8 cellular contexts compared by ENCODE assay signal in the genomic region with DNA sequence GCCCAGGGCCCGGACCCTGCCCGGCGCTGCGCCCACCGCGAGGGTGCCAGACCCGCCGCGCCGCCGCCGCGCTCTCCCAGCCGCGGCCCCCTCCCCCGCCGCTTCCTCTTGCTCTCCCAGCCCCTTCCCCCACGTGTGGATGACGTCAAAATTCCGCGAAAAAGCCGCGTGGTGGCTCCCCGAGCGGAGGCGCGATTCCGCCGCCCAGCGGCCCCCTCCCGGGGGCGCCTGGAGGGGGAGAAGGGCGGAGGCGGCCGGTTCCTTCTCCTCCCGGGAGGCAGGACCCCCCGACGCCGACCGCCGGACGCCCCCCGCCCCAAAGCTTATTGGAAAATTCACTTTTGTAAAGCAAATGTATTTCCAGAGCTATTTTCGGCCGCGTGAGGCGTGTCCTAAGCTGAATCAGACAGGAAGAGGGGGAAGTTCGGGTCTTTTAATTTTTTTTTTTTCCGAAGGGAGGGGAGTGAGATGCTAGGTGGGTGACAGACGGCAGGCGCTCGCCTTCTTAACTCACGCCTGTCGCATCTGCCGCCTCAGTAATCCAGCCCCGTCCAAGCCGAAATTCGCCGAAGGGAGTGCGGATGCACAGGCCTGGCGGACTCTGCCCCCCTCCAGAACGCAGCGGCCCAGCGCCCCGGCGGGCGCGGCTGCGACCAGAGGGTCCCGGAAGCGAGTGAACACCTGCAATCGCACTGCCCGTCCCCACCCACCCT. TPM values are rescaled to one million over a fixed set of nuclear protein-coding genes. Genes with fewer than 3 reads are reported as not detected.
A peak's percentile ranks its signal among the peaks of the same experiment; 100 is the strongest.
DNase-seq lines count a peak whose midpoint lies in the region; ATAC-seq, FAIRE-seq and TF ChIP-seq lines count a peak whose summit lies in the region.

No MANE protein-coding gene starts in this region.

- H3K27me3 ChIP-seq in astrocyte (ENCODE audit: insufficient read depth, low read length) = peaks cover 68% of the 10 kb centered on the region

- TF ChIP-seq CTCF in astrocyte (IDR thresholded peaks at IDR 0.05; ENCODE audit: insufficient read depth, low read depth, low read length) = no peak

- peaks cover 19% of the 10 kb centered on the region for H3K4me1 Mint-ChIP-seq in astrocyte (ENCODE audit: low read depth, unreplicated experiment)

- peak overlapping the region; percentile 51 for H3K4me3 ChIP-seq in astrocyte (ENCODE audit: insufficient read depth, low read depth, low read length)
- peak overlapping the region; percentile 26 to 76 (median 59) for H3K4me3 ChIP-seq in skin epidermis

- H3K4me1 ChIP-seq in astrocyte (ENCODE audit: insufficient read depth, low read length) = peaks cover 15% of the 10 kb centered on the region

- no peaks in the 10 kb centered on the region for H3K9me3 Mint-ChIP-seq in astrocyte (ENCODE audit: unreplicated experiment)

- H3K4me2 ChIP-seq in astrocyte (ENCODE audit: low read length) = peak overlapping the region; percentile 82

- ATAC-seq in HG03066 (IDR thresholded peaks at IDR 0.05; ENCODE audit: low read depth, unreplicated experiment) (peak; percentile 22), GM18867 (IDR thresholded peaks at IDR 0.05; ENCODE audit: unreplicated experiment) (no peak), HG03521 (IDR thresholded peaks at IDR 0.05; ENCODE audit: unreplicated experiment) (no peak)

- H3K9ac ChIP-seq in astrocyte (ENCODE audit: low read length) = peak overlapping the region; percentile 38

- no peak for FAIRE-seq in astrocyte (lab: Jason Lieb, UNC)

- no peaks in the 10 kb centered on the region for H3K79me2 ChIP-seq in astrocyte (ENCODE audit: insufficient read depth, low read length)

- H3K36me3 Mint-ChIP-seq in astrocyte (ENCODE audit: low read depth, unreplicated experiment) = no peaks in the 10 kb centered on the region

- H3K27me3 Mint-ChIP-seq in astrocyte (ENCODE audit: low read depth, unreplicated experiment) = no peaks in the 10 kb centered on the region

- peaks cover 4% of the 10 kb centered on the region for H3K9me3 ChIP-seq in astrocyte (ENCODE audit: insufficient read depth, low read depth, low read length)

- DNase-seq in Daoy (ENCODE audit: low read depth) (peak; percentile 89), T-helper 22 cell (ENCODE audit: low read depth) (peak; percentile 86), astrocyte (ENCODE audit: low read depth) (peak; percentile 26), iPS-NIHi7 (ENCODE audit: extremely low spot score) (peak; percentile 74)

- H3K27ac Mint-ChIP-seq in astrocyte (ENCODE audit: unreplicated experiment) = peak overlapping the region; percentile 81

- no peak overlapping the region for H3K27ac ChIP-seq in astrocyte (ENCODE audit: low read depth, low read length)
- H3K27ac ChIP-seq in skin epidermis = peak overlapping the region in 20 of 21 experiments; percentile 65 to 96 (median 84)

- peak overlapping the region; percentile 85 for H3K4me3 Mint-ChIP-seq in astrocyte (ENCODE audit: unreplicated experiment)

- peak overlapping the region; percentile 66 for H2AFZ ChIP-seq in astrocyte (ENCODE audit: low read depth, low read length)

- no peaks in the 10 kb centered on the region for H4K20me1 ChIP-seq in astrocyte (ENCODE audit: insufficient read depth, low read length)

- H3K36me3 ChIP-seq in astrocyte (ENCODE audit: insufficient read depth, low read length) = no peaks in the 10 kb centered on the region

RNA-seq across cellular contexts. Expression of gene CCND2, which starts 4.1 kb away (rescaled TPM):
- 44.1 and 49.5 TPM in 2 replicates for total RNA-seq in Daoy (2014; rRNA removed; shearing (Covaris generic))
- total RNA-seq in astrocyte = 607 and 726 TPM in 2 replicates

RNA-seq across cellular contexts. Expression of gene TIGAR, which starts 51.6 kb away (rescaled TPM):
- total RNA-seq in Daoy (2014; rRNA removed; shearing (Covaris generic)) = 9.7 and 15.8 TPM in 2 replicates
- total RNA-seq in astrocyte = 91.7 and 95.4 TPM in 2 replicates

Comparison
In these comparisons a context has a peak if more than half of its experiments do, and no peak if none do; other contexts are left out.
1. DNase-seq: peak in every context shown above with its lines; median percentile 89 in Daoy; 86 in T-helper 22 cell; 74 in iPS-NIHi7; 26 in astrocyte.
2. RNA of gene CCND2, which starts 4.1 kb away (total RNA-seq): 607 to 726 TPM in astrocyte; 44.1 to 49.5 TPM in Daoy; every median in the first group is over 10 times any median in the second.